In the genomic region with DNA sequence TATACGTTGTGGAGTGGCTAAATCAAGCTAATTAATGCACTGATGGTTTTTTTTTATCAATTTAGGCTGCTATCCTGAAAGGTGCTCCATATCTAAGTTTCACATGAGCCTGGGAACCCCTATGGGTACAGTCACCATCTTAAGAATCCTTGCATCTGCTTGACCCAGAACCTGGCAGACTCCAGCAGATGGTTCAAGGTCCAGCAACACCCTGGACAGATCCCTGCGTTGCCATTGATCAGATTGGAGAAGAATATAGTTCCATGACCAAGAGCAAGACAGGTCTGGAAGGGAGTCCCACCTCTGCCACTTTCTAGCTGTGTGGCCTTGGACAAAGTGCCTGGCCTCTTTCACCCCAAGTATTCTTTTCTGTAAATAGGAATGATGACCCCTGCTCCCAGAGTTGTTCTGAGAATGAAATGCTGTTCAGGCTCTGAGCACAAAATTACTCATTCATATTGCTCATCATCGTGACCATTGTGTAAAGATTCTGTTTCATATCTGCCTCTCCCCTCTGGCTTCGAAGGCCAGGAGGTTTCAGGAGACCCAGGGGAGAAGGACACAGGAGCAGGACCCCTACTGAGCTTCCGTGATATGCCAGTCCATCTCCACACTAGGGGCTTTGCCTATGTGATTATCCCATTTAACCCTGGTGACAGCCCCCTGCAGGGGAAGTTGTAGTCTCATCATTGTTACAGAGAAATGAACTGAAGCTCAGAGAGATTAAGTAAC, we compare ENCODE assay signal across 18 cellular contexts. TPM values are rescaled to one million over a fixed set of nuclear protein-coding genes. Genes with fewer than 3 reads are reported as not detected.
A peak's percentile ranks its signal among the peaks of the same experiment; 100 is the strongest.
DNase-seq lines count a peak whose midpoint lies in the region; ATAC-seq and TF ChIP-seq lines count a peak whose summit lies in the region.
"Had no signal": no experiment of that assay in that cellular context is flagged by ENCODE, and none has a peak within 500 bp of the region (broad histone marks: within the 10 kb centered on the region; RNA-seq: fewer than 3 reads in every experiment).

No MANE protein-coding gene starts in this region.

- no peak overlapping the region for H3K27ac ChIP-seq in HCT116 (ENCODE audit: low read depth, low read length)
- H3K27ac ChIP-seq in foreskin keratinocyte: no peak overlapping the region
- H3K27ac ChIP-seq: gastroesophageal sphincter, spleen had no signal

- CTCF ChIA-PET in HCT116 (lab: Charles Lee): interaction anchor here (0.6 kb wide), 1 partner anchor 25 kb away, joined by 3 read pairs; no protein-coding TSS in a partner anchor
- CTCF ChIA-PET in WTC11 (lab: Charles Lee): interaction anchor here (1.2 kb wide), 1 partner anchor 26 kb away, joined by 4 read pairs; no protein-coding TSS in a partner anchor

- no peaks in the 10 kb centered on the region for H3K36me3 Mint-ChIP-seq in WTC11
- H3K36me3 Mint-ChIP-seq: brain had no signal

- RAD21 ChIA-PET in HCT116 (lab: Charles Lee; ENCODE audit: low non-redundant PET in 1 of 2, low total read pairs in 2 of 2, uncharacterized antibody in 2 of 2, unreplicated experiment in 2 of 2): no interaction called here

- no peaks in the 10 kb centered on the region for H3K36me3 ChIP-seq in HCT116 (ENCODE audit: control insufficient read depth in 1 of 2, insufficient read depth in 2 of 2, low read length in 2 of 2)
- H3K36me3 ChIP-seq: gastroesophageal sphincter, spleen had no signal

- H3K4me2 ChIP-seq in HCT116 (ENCODE audit: low read length): peak overlapping the region; percentile 39

- no peaks in the 10 kb centered on the region for H3K9me3 ChIP-seq in HCT116 (ENCODE audit: control insufficient read depth in 1 of 2, insufficient read depth in 1 of 2, low read depth in 1 of 2, low read length in 2 of 2)

- H3K27ac Mint-ChIP-seq in WTC11: no peak overlapping the region
- H3K27ac Mint-ChIP-seq: activated CD4-positive, alpha-beta memory T cell treated with anti-CD3 and anti-CD28 coated beads, Interleukin-2, amount 10 ng/mL, durations not matched to agents 7 days and 5 days; brain had no signal

- no peaks in the 10 kb centered on the region for H3K4me1 Mint-ChIP-seq in WTC11
- H3K4me1 Mint-ChIP-seq: brain had no signal

- DNase-seq in AG08395 (ENCODE audit: low spot score) (peak; percentile 19), HCT116 (ENCODE audit: low read depth, low spot score) (no peak), foreskin keratinocyte (peak in 1 of 2 donors; percentile 37), GM10266 (ENCODE audit: extremely low spot score) (no peak), WTC11 (ENCODE audit: low spot score) (no peak)
- DNase-seq: activated CD4-positive, alpha-beta memory T cell treated with anti-CD3 and anti-CD28 coated beads, Interleukin-2, amount 10 ng/mL, durations not matched to agents 7 days and 5 days; AML-193; effector CD4-positive, alpha-beta T cell; Karpas-422; NCI-H1930; NCI-H526; Right ventricle myocardium superior; spleen had no signal

- no peak for TF ChIP-seq CTCF in HCT116 (IDR thresholded peaks at IDR 0.05 in 2 of 3, conservative IDR thresholded peaks at IDR 0.05 in 1 of 3; ENCODE audit: borderline replicate concordance in 1 of 3, insufficient read depth in 1 of 3, low read depth in 2 of 3, low read length in 2 of 3)
- TF ChIP-seq CTCF in foreskin keratinocyte (conservative IDR thresholded peaks at IDR 0.05): no peak
- TF ChIP-seq CTCF in GM10266 (IDR thresholded peaks at IDR 0.05; ENCODE audit: control insufficient read depth, insufficient read depth, low read depth, missing control alignments): no peak
- TF ChIP-seq CTCF in WTC11 (IDR thresholded peaks at IDR 0.05): no peak

- no TSS peak for BruUV-seq in HCT116 (replicated peaks; lab: Mats Ljungman, UMichigan)

- H3K27me3 Mint-ChIP-seq in WTC11 (ENCODE audit: low read depth): no peaks in the 10 kb centered on the region
- H3K27me3 Mint-ChIP-seq: activated CD4-positive, alpha-beta memory T cell treated with anti-CD3 and anti-CD28 coated beads, Interleukin-2, amount 10 ng/mL, durations not matched to agents 7 days and 5 days had no signal

- no peak overlapping the region for H3K9ac ChIP-seq in HCT116 (ENCODE audit: low read length)

- no peak overlapping the region for H3K4me3 Mint-ChIP-seq in WTC11
- H3K4me3 Mint-ChIP-seq: activated CD4-positive, alpha-beta memory T cell treated with anti-CD3 and anti-CD28 coated beads, Interleukin-2, amount 10 ng/mL, durations not matched to agents 7 days and 5 days; brain had no signal

- H3K9me3 Mint-ChIP-seq in WTC11: peaks cover 6% of the 10 kb centered on the region

- no peak overlapping the region for H3K4me3 ChIP-seq in HCT116 (replicated peaks in 1 of 2; ENCODE audit: low read depth in 1 of 2, low read length in 2 of 2)
- H3K4me3 ChIP-seq: gastroesophageal sphincter, spleen had no signal

- no peak overlapping the region for H2AFZ ChIP-seq in HCT116 (ENCODE audit: low read depth, low read length, poor library complexity, severe bottlenecking)

- H4K20me1 ChIP-seq in HCT116 (ENCODE audit: insufficient read depth): no peaks in the 10 kb centered on the region

- peak; percentile 17 for ATAC-seq in HCT116
- ATAC-seq in SK-N-SH treated with all-trans-retinoic acid at 6 μM for 48 hours: peak; percentile 24; the same call in 1 of the 3 replicates
- peak; percentile 47 for ATAC-seq in foreskin keratinocyte
- ATAC-seq in WTC11: no peak
- no peak for ATAC-seq in HG02885 (IDR thresholded peaks at IDR 0.05; ENCODE audit: poor library complexity, unreplicated experiment)
- ATAC-seq in HG02588 (IDR thresholded peaks at IDR 0.05; ENCODE audit: unreplicated experiment): no peak
- ATAC-seq: gastroesophageal sphincter had no signal

- intact Hi-C loops in HCT116 (cut with micrococcal nuclease): no loop called here

- no peaks in the 10 kb centered on the region for H3K79me2 ChIP-seq in HCT116 (ENCODE audit: insufficient read depth, low read length)

- POLR2A ChIA-PET in HCT116 (lab: Charles Lee): no interaction called here
- POLR2A ChIA-PET in WTC11 (lab: Charles Lee): no interaction called here

- H3K9me2 ChIP-seq in HCT116 (ENCODE audit: insufficient read depth): no peaks in the 10 kb centered on the region

- peaks cover 5 to 18% of the 10 kb centered on the region in 2 experiments; a peak in 2 of 4 replicates for H3K4me1 ChIP-seq in HCT116 (ENCODE audit: control insufficient read depth in 1 of 2, insufficient read depth in 2 of 2, low read length in 2 of 2)
- no peaks in the 10 kb centered on the region for H3K4me1 ChIP-seq in foreskin keratinocyte
- H3K4me1 ChIP-seq: gastroesophageal sphincter had no signal

- H3K27me3 ChIP-seq in HCT116 (ENCODE audit: insufficient read depth, low read length) (no peaks in the 10 kb centered on the region), foreskin keratinocyte (peaks cover 15% of the 10 kb centered on the region)
- H3K27me3 ChIP-seq: gastroesophageal sphincter, spleen had no signal

- no peak for TF ChIP-seq RAD21 in HCT116 (IDR thresholded peaks at IDR 0.05; ENCODE audit: low read depth)

- no peak for TF ChIP-seq POLR2A in HCT116 (IDR thresholded peaks at IDR 0.05; ENCODE audit: borderline replicate concordance, extremely low read depth, insufficient read depth, insufficient read length)

TF ChIP-seq in SK-N-SH treated with all-trans-retinoic acid at 6 μM for 48 hours, 23 proteins besides CTCF, POLR2A, EP300 and RAD21 (continues in another document):
- TF ChIP-seq, protein P1, sequence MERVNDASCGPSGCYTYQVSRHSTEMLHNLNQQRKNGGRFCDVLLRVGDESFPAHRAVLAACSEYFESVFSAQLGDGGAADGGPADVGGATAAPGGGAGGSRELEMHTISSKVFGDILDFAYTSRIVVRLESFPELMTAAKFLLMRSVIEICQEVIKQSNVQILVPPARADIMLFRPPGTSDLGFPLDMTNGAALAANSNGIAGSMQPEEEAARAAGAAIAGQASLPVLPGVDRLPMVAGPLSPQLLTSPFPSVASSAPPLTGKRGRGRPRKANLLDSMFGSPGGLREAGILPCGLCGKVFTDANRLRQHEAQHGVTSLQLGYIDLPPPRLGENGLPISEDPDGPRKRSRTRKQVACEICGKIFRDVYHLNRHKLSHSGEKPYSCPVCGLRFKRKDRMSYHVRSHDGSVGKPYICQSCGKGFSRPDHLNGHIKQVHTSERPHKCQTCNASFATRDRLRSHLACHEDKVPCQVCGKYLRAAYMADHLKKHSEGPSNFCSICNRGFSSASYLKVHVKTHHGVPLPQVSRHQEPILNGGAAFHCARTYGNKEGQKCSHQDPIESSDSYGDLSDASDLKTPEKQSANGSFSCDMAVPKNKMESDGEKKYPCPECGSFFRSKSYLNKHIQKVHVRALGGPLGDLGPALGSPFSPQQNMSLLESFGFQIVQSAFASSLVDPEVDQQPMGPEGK (CRISPR knock-in tag; IDR thresholded peaks at IDR 0.05; ENCODE audit: borderline replicate concordance): no peak

TF ChIP-seq in WTC11, 78 proteins besides CTCF, POLR2A, EP300 and RAD21 (continues in another document):
- TF ChIP-seq, protein P2, sequence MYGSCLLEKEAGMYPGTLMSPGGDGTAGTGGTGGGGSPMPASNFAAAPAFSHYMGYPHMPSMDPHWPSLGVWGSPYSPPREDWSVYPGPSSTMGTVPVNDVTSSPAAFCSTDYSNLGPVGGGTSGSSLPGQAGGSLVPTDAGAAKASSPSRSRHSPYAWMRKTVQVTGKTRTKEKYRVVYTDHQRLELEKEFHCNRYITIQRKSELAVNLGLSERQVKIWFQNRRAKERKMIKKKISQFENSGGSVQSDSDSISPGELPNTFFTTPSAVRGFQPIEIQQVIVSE (CRISPR knock-in tag; IDR thresholded peaks at IDR 0.05; ENCODE audit: borderline replicate concordance): no peak
- TF ChIP-seq RELA (CRISPR knock-in tag; IDR thresholded peaks at IDR 0.05; ENCODE audit: borderline replicate concordance) (no peak), HMGXB4 (CRISPR knock-in tag; IDR thresholded peaks at IDR 0.05) (no peak)
- TF ChIP-seq, protein P3, sequence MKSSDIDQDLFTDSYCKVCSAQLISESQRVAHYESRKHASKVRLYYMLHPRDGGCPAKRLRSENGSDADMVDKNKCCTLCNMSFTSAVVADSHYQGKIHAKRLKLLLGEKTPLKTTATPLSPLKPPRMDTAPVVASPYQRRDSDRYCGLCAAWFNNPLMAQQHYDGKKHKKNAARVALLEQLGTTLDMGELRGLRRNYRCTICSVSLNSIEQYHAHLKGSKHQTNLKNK (CRISPR knock-in tag; IDR thresholded peaks at IDR 0.05): no peak

RNA-seq across cellular contexts. Expression of gene TSEN2, which starts 30.0 kb away (rescaled TPM):
- total RNA-seq in HCT116 (2021; ENCODE audit: unreplicated experiment): 35.5 TPM
- 16.1 and 21.7 TPM in 2 replicates for polyA plus RNA-seq in HCT116 (2012)
- 17.8 and 20.1 TPM in 2 replicates for total RNA-seq in foreskin keratinocyte
- polyA plus RNA-seq in foreskin keratinocyte: 13.3 and 15.6 TPM in 2 replicates
- 19.9 to 21.1 TPM (median 20.2 TPM) in 3 replicates for total RNA-seq in WTC11 (2021)

Comparison
In these comparisons a context has a peak if more than half of its experiments do, and no peak if none do; other contexts are left out.
1. ATAC-seq: peak in HCT116 (single experiment), SK-N-SH treated with all-trans-retinoic acid at 6 μM for 48 hours (single experiment) and foreskin keratinocyte (single experiment); none in WTC11 (single experiment), HG02885 (single experiment) and HG02588 (single experiment).